In genomic region chr6:43877463-43878126, GRCh38 we compare ENCODE assay signal across 14 cellular contexts.
"Had no signal": no experiment of that assay in that cellular context is flagged by ENCODE, and none has a peak within 500 bp of the region (broad histone marks: within the 10 kb centered on the region; RNA-seq: fewer than 3 reads in every experiment).

No MANE protein-coding gene starts in this region.

- H3K79me2 ChIP-seq: hepatocyte had no signal

- ATAC-seq: activated CD4-positive, CD25-positive, alpha-beta regulatory T cell treated with anti-CD3 and anti-CD28 coated beads, Interleukin-2, amount 50 U/mL, for 24 hours; stimulated activated naive B cell treated with anti-CD40 and anti-IgM and Interleukin-4, amounts not matched to agents 10 μg/mL and 1 μg/mL and 100 μg/mL, for 72 hours had no signal

- H3K27ac ChIP-seq: hepatocyte, skin epidermis, tibial nerve, vagina had no signal

- H3K9me3 ChIP-seq: tibial nerve, vagina had no signal

- H3K4me1 Mint-ChIP-seq: stimulated activated naive B cell treated with anti-CD40 and anti-IgM and Interleukin-4, amounts not matched to agents 10 μg/mL and 1 μg/mL and 100 μg/mL, for 72 hours had no signal

- H3K4me3 ChIP-seq: dorsolateral prefrontal cortex, hepatocyte, skin epidermis, tibial nerve, vagina had no signal

- H3K36me3 Mint-ChIP-seq: stimulated activated naive B cell treated with anti-CD40 and anti-IgM and Interleukin-4, amounts not matched to agents 10 μg/mL and 1 μg/mL and 100 μg/mL, for 72 hours had no signal

- H3K27me3 ChIP-seq: hepatocyte, tibial nerve, vagina had no signal

- H3K4me2 ChIP-seq: hepatocyte had no signal

- H3K27ac Mint-ChIP-seq: activated T-helper 2 cell treated with anti-CD3 and anti-CD28 coated beads, Interferon-gamma antibody, Interleukin-2, Interleukin-4, amounts not matched to agents 10 μg/mL and 5 μg/mL and 100 μg/mL, durations not matched to agents 14 hours and 24 hours and 36 hours; stimulated activated naive B cell treated with anti-CD40 and anti-IgM and Interleukin-4, amounts not matched to agents 10 μg/mL and 1 μg/mL and 100 μg/mL, for 72 hours had no signal

- H2AFZ ChIP-seq: hepatocyte had no signal

- H3K4me3 Mint-ChIP-seq: stimulated activated naive B cell treated with anti-CD40 and anti-IgM and Interleukin-4, amounts not matched to agents 10 μg/mL and 1 μg/mL and 100 μg/mL, for 72 hours had no signal

- H3K9me3 Mint-ChIP-seq: activated T-helper 2 cell treated with anti-CD3 and anti-CD28 coated beads, Interferon-gamma antibody, Interleukin-2, Interleukin-4, amounts not matched to agents 10 μg/mL and 5 μg/mL and 100 μg/mL, durations not matched to agents 14 hours and 24 hours and 36 hours had no signal

- DNase-seq: activated naive CD4-positive, alpha-beta T cell treated with anti-CD3 and anti-CD28 coated beads, Interleukin-2, amount 50 U/mL, for 16 hours; activated T-cell treated with anti-CD3 and anti-CD28 coated beads, Interleukin-2, amount 50 U/mL, for 1 hour; erythroblast; midbrain; stimulated activated CD4-positive, alpha-beta T cell treated with anti-CD3 and anti-CD28 coated beads, Interleukin-15, amount 100 ng/mL, for 24 hours; stimulated activated CD4-positive, alpha-beta T cell treated with anti-CD3 and anti-CD28 coated beads, Interleukin-4, amount 100 ng/mL, for 1 hour; stimulated activated naive B cell treated with anti-CD40 and anti-IgM and Interleukin-4, amounts not matched to agents 10 μg/mL and 1 μg/mL and 100 μg/mL, for 72 hours had no signal

- H3K36me3 ChIP-seq: tibial nerve, vagina had no signal
